In the genomic region with DNA sequence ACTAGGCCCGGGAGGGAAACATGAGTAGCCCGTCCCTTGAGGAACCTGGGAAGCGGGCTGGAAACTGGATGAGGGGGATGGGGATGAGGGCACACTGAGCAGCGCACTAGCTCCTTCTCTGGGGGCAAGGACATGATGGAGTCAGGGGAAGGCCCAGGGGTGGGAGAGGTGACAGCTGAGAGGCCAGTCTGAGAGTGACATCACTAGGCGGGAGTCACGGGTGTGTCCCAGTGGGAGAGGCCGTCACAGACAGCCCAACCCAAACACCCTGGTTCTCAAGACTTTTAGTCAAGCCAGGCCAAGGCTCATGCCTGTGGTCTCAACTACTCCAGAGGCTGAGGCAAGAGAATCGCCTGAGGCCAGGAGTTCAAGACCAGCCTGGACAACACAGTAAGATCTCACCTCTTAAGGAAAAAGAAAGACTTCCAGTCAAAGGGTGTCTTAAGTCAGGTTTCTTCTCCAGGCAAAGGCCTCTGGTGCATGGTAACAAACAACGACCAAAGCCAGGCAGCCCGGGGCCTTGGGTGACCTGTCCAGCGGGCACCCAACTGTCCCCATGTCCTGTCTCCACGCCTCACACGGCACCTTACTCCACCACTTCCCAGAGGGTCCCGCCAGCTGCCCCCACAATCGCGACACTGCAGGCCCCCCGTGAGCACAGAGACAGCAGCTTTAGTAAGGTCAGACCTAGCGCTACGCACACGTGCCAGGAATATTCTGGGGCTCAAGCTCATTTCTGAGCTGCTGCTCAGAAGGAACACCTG, we compare ENCODE assay signal across 32 cellular contexts. TPM values are rescaled to one million over a fixed set of nuclear protein-coding genes. Genes with fewer than 3 reads are reported as not detected.
DNase-seq lines count a peak whose midpoint lies in the region; TF ChIP-seq lines count a peak whose summit lies in the region.
"Had no signal": no experiment of that assay in that cellular context is flagged by ENCODE, and none has a peak within 500 bp of the region (broad histone marks: within the 10 kb centered on the region; RNA-seq: fewer than 3 reads in every experiment).

No MANE protein-coding gene starts in this region.

- peak overlapping the region; percentile 14 for H3K9ac ChIP-seq in NT2/D1 (ENCODE audit: insufficient read length, low read depth)
- H3K9ac ChIP-seq: SK-N-SH had no signal

- no TSS peak for BruUV-seq in Caco-2 (replicated peaks; lab: Mats Ljungman, UMichigan)

- no peaks in the 10 kb centered on the region for H3K4me1 Mint-ChIP-seq in Caco-2 (ENCODE audit: low read depth, unreplicated experiment)
- H3K4me1 Mint-ChIP-seq in activated T-helper 1 cell treated with anti-CD3 and anti-CD28 coated beads, Interleukin-12 subunit alpha, Interleukin-12 subunit beta, Interleukin-2, Interleukin-4 antibody, amounts not matched to agents 30 ng/mL and 10 ng/mL and 1 ng/mL, durations not matched to agents 14 hours and 24 hours and 36 hours (ENCODE audit: low read depth): peaks cover 4% of the 10 kb centered on the region
- H3K4me1 Mint-ChIP-seq: naive thymus-derived CD8-positive, alpha-beta T cell had no signal

- peaks cover 36% of the 10 kb centered on the region for H3K4me1 ChIP-seq in NT2/D1 (ENCODE audit: insufficient read depth, insufficient read length)
- 0 out of 2 replicates have a peak, but pooled peaks cover 3% of the 10 kb centered on the region for H3K4me1 ChIP-seq in Caco-2
- H3K4me1 ChIP-seq: body of pancreas, uterus had no signal

- DNase-seq in AG20443 (ENCODE audit: low spot score) (peak; percentile 48), NT2/D1 (ENCODE audit: low read depth, low spot score) (no peak), fibroblast of peridontal ligament (ENCODE audit: extremely low read depth) (peak; percentile 7), myocyte (ENCODE audit: low read depth) (peak; percentile 19), Caco-2 (no peak), glomerular visceral epithelial cell (ENCODE audit: extremely low spot score) (no peak)
- DNase-seq in activated T-helper 1 cell treated with anti-CD3 and anti-CD28 coated beads, Interleukin-12 subunit alpha, Interleukin-12 subunit beta, Interleukin-2, Interleukin-4 antibody, amounts not matched to agents 30 ng/mL and 10 ng/mL and 1 ng/mL, durations not matched to agents 14 hours and 24 hours and 36 hours (ENCODE audit: low spot score): no peak
- DNase-seq in activated effector memory CD4-positive, alpha-beta T cell treated with anti-CD3 and anti-CD28 coated beads, Interleukin-2, amount 50 U/mL, for 16 hours: no peak
- DNase-seq: activated B cell treated with CpG ODN at 0.5 μM for 24 hours; activated CD4-positive, alpha-beta T cell treated with anti-CD3 and anti-CD28 coated beads, Interleukin-2, amount 50 U/mL, for 1 hour; activated gamma-delta T cell treated with Interleukin-2 at 50 U/mL for 16 hours; activated T-cell treated with anti-CD3 and anti-CD28 coated beads, Interleukin-2, amount 50 U/mL, for 1 hour; AML-193; body of pancreas; CD4-positive, CD25-positive, alpha-beta regulatory T cell; DMS79 treated with DMSO at 0.1 percent for 48 hours; GF-D8; islet precursor cell; left ventricle myocardium superior; midbrain; naive thymus-derived CD8-positive, alpha-beta T cell; NCI-H2029; NCI-H524; NK-92 treated with Interleukin-12 subunit alpha and Interleukin-12 subunit beta, amount 100 ng/mL, for 24 hours; PC-9; retina; SK-N-SH; small intestine; uterus had no signal

- intact Hi-C loops in Caco-2 (cut with micrococcal nuclease; ENCODE audit: unreplicated experiment): no loop called here
- intact Hi-C loops in activated T-helper 1 cell treated with anti-CD3 and anti-CD28 coated beads, Interleukin-12 subunit alpha, Interleukin-12 subunit beta, Interleukin-2, Interleukin-4 antibody, amounts not matched to agents 30 ng/mL and 10 ng/mL and 1 ng/mL, durations not matched to agents 14 hours and 24 hours and 36 hours (cut with micrococcal nuclease): no loop called here

- CTCF ChIA-PET in Caco-2 (lab: Charles Lee): no interaction called here

- no peak for TF ChIP-seq CTCF in Caco-2 (IDR thresholded peaks at IDR 0.05; ENCODE audit: insufficient read depth in 1 of 2, low read depth in 1 of 2, low read length in 1 of 2, severe bottlenecking in 1 of 2, unreplicated experiment in 1 of 2)

- H3K27me3 Mint-ChIP-seq in Caco-2 (ENCODE audit: insufficient read depth, unreplicated experiment): no peaks in the 10 kb centered on the region
- no peaks in the 10 kb centered on the region for H3K27me3 Mint-ChIP-seq in activated T-helper 1 cell treated with anti-CD3 and anti-CD28 coated beads, Interleukin-12 subunit alpha, Interleukin-12 subunit beta, Interleukin-2, Interleukin-4 antibody, amounts not matched to agents 30 ng/mL and 10 ng/mL and 1 ng/mL, durations not matched to agents 14 hours and 24 hours and 36 hours (ENCODE audit: insufficient read depth)
- H3K27me3 Mint-ChIP-seq: activated B cell treated with CpG ODN at 0.5 μM for 24 hours; CD4-positive, CD25-positive, alpha-beta regulatory T cell; dendritic cell treated with granulocyte-macrophage colony-stimulating factor and Interleukin-4, amounts not matched to agents 40 ng/mL and 50 ng/mL, for 4 days; naive thymus-derived CD8-positive, alpha-beta T cell; stimulated activated naive CD8-positive, alpha-beta T cell treated with anti-CD3 and anti-CD28 coated beads, Interleukin-15, Interleukin-2, amounts not matched to agents 100 ng/mL and 50 ng/mL, for 24 hours had no signal

- no peak overlapping the region for H3K4me3 Mint-ChIP-seq in Caco-2 (ENCODE audit: unreplicated experiment)
- H3K4me3 Mint-ChIP-seq in activated T-helper 1 cell treated with anti-CD3 and anti-CD28 coated beads, Interleukin-12 subunit alpha, Interleukin-12 subunit beta, Interleukin-2, Interleukin-4 antibody, amounts not matched to agents 30 ng/mL and 10 ng/mL and 1 ng/mL, durations not matched to agents 14 hours and 24 hours and 36 hours: no peak overlapping the region
- H3K4me3 Mint-ChIP-seq: activated B cell treated with CpG ODN at 0.5 μM for 24 hours; CD4-positive, CD25-positive, alpha-beta regulatory T cell; dendritic cell treated with granulocyte-macrophage colony-stimulating factor and Interleukin-4, amounts not matched to agents 40 ng/mL and 50 ng/mL, for 4 days; naive thymus-derived CD8-positive, alpha-beta T cell; stimulated activated naive CD8-positive, alpha-beta T cell treated with anti-CD3 and anti-CD28 coated beads, Interleukin-15, Interleukin-2, amounts not matched to agents 100 ng/mL and 50 ng/mL, for 24 hours had no signal

- POLR2A ChIA-PET in Caco-2 (lab: Charles Lee): no interaction called here

- H3K36me3 Mint-ChIP-seq in Caco-2 (ENCODE audit: insufficient read depth, unreplicated experiment): peaks cover 78% of the 10 kb centered on the region
- H3K36me3 Mint-ChIP-seq in activated T-helper 1 cell treated with anti-CD3 and anti-CD28 coated beads, Interleukin-12 subunit alpha, Interleukin-12 subunit beta, Interleukin-2, Interleukin-4 antibody, amounts not matched to agents 30 ng/mL and 10 ng/mL and 1 ng/mL, durations not matched to agents 14 hours and 24 hours and 36 hours (ENCODE audit: low read depth): peaks cover 21% of the 10 kb centered on the region

- no peak overlapping the region for H3K4me3 ChIP-seq in NT2/D1 (ENCODE audit: insufficient read length, low read depth)
- H3K4me3 ChIP-seq in Caco-2 (ENCODE audit: low read depth, low read length): no peak overlapping the region
- H3K4me3 ChIP-seq: body of pancreas, PC-9, uterus had no signal

- no peaks in the 10 kb centered on the region for H3K27me3 ChIP-seq in NT2/D1 (ENCODE audit: insufficient read depth, insufficient read length)
- no peaks in the 10 kb centered on the region for H3K27me3 ChIP-seq in Caco-2 (replicated peaks; ENCODE audit: control insufficient read depth, insufficient read depth, low read length)
- H3K27me3 ChIP-seq: body of pancreas, uterus had no signal

- H3K36me3 ChIP-seq in NT2/D1 (ENCODE audit: insufficient read depth, insufficient read length, low read length) (peaks cover 88% of the 10 kb centered on the region), Caco-2 (ENCODE audit: control insufficient read depth, insufficient read depth, low read length) (peaks cover 1% of the 10 kb centered on the region; the same call in 1 of the 2 replicates)
- H3K36me3 ChIP-seq: uterus had no signal

- H3K9me3 ChIP-seq in NT2/D1 (ENCODE audit: insufficient read depth, low read length) (no peaks in the 10 kb centered on the region), Caco-2 (no peaks in the 10 kb centered on the region)
- H3K9me3 ChIP-seq: body of pancreas, SK-N-SH, uterus had no signal

- no peaks in the 10 kb centered on the region for H3K9me3 Mint-ChIP-seq in Caco-2 (ENCODE audit: unreplicated experiment)
- H3K9me3 Mint-ChIP-seq in activated T-helper 1 cell treated with anti-CD3 and anti-CD28 coated beads, Interleukin-12 subunit alpha, Interleukin-12 subunit beta, Interleukin-2, Interleukin-4 antibody, amounts not matched to agents 30 ng/mL and 10 ng/mL and 1 ng/mL, durations not matched to agents 14 hours and 24 hours and 36 hours: no peaks in the 10 kb centered on the region
- H3K9me3 Mint-ChIP-seq: activated B cell treated with CpG ODN at 0.5 μM for 24 hours; CD4-positive, CD25-positive, alpha-beta regulatory T cell; dendritic cell treated with granulocyte-macrophage colony-stimulating factor and Interleukin-4, amounts not matched to agents 40 ng/mL and 50 ng/mL, for 4 days; naive thymus-derived CD8-positive, alpha-beta T cell; stimulated activated naive CD8-positive, alpha-beta T cell treated with anti-CD3 and anti-CD28 coated beads, Interleukin-15, Interleukin-2, amounts not matched to agents 100 ng/mL and 50 ng/mL, for 24 hours had no signal

- H3K27ac Mint-ChIP-seq in Caco-2 (ENCODE audit: unreplicated experiment): no peak overlapping the region
- H3K27ac Mint-ChIP-seq in activated T-helper 1 cell treated with anti-CD3 and anti-CD28 coated beads, Interleukin-12 subunit alpha, Interleukin-12 subunit beta, Interleukin-2, Interleukin-4 antibody, amounts not matched to agents 30 ng/mL and 10 ng/mL and 1 ng/mL, durations not matched to agents 14 hours and 24 hours and 36 hours: no peak overlapping the region
- H3K27ac Mint-ChIP-seq: activated B cell treated with CpG ODN at 0.5 μM for 24 hours; dendritic cell treated with granulocyte-macrophage colony-stimulating factor and Interleukin-4, amounts not matched to agents 40 ng/mL and 50 ng/mL, for 4 days; stimulated activated naive CD8-positive, alpha-beta T cell treated with anti-CD3 and anti-CD28 coated beads, Interleukin-15, Interleukin-2, amounts not matched to agents 100 ng/mL and 50 ng/mL, for 24 hours had no signal

RNA-seq across cellular contexts. Expression of a gene that starts 25.5 kb away (rescaled TPM):
- total RNA-seq in myocyte (72.6 and 88.3 TPM in 2 replicates), Caco-2 (2022) (129 and 146 TPM in 2 replicates)
- polyA plus RNA-seq in myocyte (2012): 52.4 TPM
- 114 and 120 TPM in 2 replicates for total RNA-seq in activated T-helper 1 cell treated with anti-CD3 and anti-CD28 coated beads, Interleukin-12 subunit alpha, Interleukin-12 subunit beta, Interleukin-2, Interleukin-4 antibody, amounts not matched to agents 30 ng/mL and 10 ng/mL and 1 ng/mL, durations not matched to agents 14 hours and 24 hours and 36 hours

RNA-seq across cellular contexts. Expression of a gene that starts 36.5 kb away (rescaled TPM):
- total RNA-seq in myocyte (34.8 and 43.7 TPM in 2 replicates), Caco-2 (2022) (117 and 118 TPM in 2 replicates)
- polyA plus RNA-seq in myocyte (2012): 57.3 TPM
- 182 and 186 TPM in 2 replicates for total RNA-seq in activated T-helper 1 cell treated with anti-CD3 and anti-CD28 coated beads, Interleukin-12 subunit alpha, Interleukin-12 subunit beta, Interleukin-2, Interleukin-4 antibody, amounts not matched to agents 30 ng/mL and 10 ng/mL and 1 ng/mL, durations not matched to agents 14 hours and 24 hours and 36 hours

RNA-seq across cellular contexts. Expression of a gene that starts 43.0 kb away (rescaled TPM):
- 5.0 and 7.5 TPM in 2 replicates for total RNA-seq in myocyte
- 20.0 TPM for polyA plus RNA-seq in myocyte (2012)
- total RNA-seq in Caco-2 (2022): 7.4 and 9.1 TPM in 2 replicates
- 1.9 and 2.6 TPM in 2 replicates for total RNA-seq in activated T-helper 1 cell treated with anti-CD3 and anti-CD28 coated beads, Interleukin-12 subunit alpha, Interleukin-12 subunit beta, Interleukin-2, Interleukin-4 antibody, amounts not matched to agents 30 ng/mL and 10 ng/mL and 1 ng/mL, durations not matched to agents 14 hours and 24 hours and 36 hours
- total RNA-seq: activated B cell treated with CpG ODN at 0.5 μM for 24 hours; CD4-positive, CD25-positive, alpha-beta regulatory T cell; naive thymus-derived CD8-positive, alpha-beta T cell; T-helper 1 cell treated with Interleukin-12 subunit alpha and Interleukin-12 subunit beta and Interleukin-4 antibody, amounts not matched to agents 30 ng/mL and 1 ng/mL, for 36 hours had no signal
- polyA plus RNA-seq: CD4-positive, CD25-positive, alpha-beta regulatory T cell; naive thymus-derived CD8-positive, alpha-beta T cell had no signal

RNA-seq across cellular contexts. Expression of a gene that starts 48.8 kb away (rescaled TPM):
- 21.5 and 27.5 TPM in 2 replicates for total RNA-seq in myocyte
- polyA plus RNA-seq in myocyte (2012): 17.3 TPM
- 8.8 and 10.4 TPM in 2 replicates for total RNA-seq in Caco-2 (2022)
- total RNA-seq in activated T-helper 1 cell treated with anti-CD3 and anti-CD28 coated beads, Interleukin-12 subunit alpha, Interleukin-12 subunit beta, Interleukin-2, Interleukin-4 antibody, amounts not matched to agents 30 ng/mL and 10 ng/mL and 1 ng/mL, durations not matched to agents 14 hours and 24 hours and 36 hours: 21.3 and 22.4 TPM in 2 replicates

RNA-seq across cellular contexts. Expression of a gene that starts 54.3 kb away (rescaled TPM):
- total RNA-seq in myocyte (0.21 and 4.2 TPM in 2 replicates), Caco-2 (2022) (9.8 and 10.8 TPM in 2 replicates)
- polyA plus RNA-seq in myocyte (2012): 0.98 TPM
- total RNA-seq in activated T-helper 1 cell treated with anti-CD3 and anti-CD28 coated beads, Interleukin-12 subunit alpha, Interleukin-12 subunit beta, Interleukin-2, Interleukin-4 antibody, amounts not matched to agents 30 ng/mL and 10 ng/mL and 1 ng/mL, durations not matched to agents 14 hours and 24 hours and 36 hours: 6.9 and 7.5 TPM in 2 replicates
- total RNA-seq: activated B cell treated with CpG ODN at 0.5 μM for 24 hours had no signal
- polyA plus RNA-seq: CD4-positive, CD25-positive, alpha-beta regulatory T cell had no signal

Comparison
In these comparisons a context has a peak if more than half of its experiments do, and no peak if none do; other contexts are left out.
1. DNase-seq: peak in AG20443 (single experiment), fibroblast of peridontal ligament (single experiment) and myocyte (single experiment); none in NT2/D1 (single experiment), Caco-2 (0 of 2), activated T-helper 1 cell treated with anti-CD3 and anti-CD28 coated beads, Interleukin-12 subunit alpha, Interleukin-12 subunit beta, Interleukin-2, Interleukin-4 antibody, amounts not matched to agents 30 ng/mL and 10 ng/mL and 1 ng/mL, durations not matched to agents 14 hours and 24 hours and 36 hours (single experiment), activated effector memory CD4-positive, alpha-beta T cell treated with anti-CD3 and anti-CD28 coated beads, Interleukin-2, amount 50 U/mL, for 16 hours (single experiment) and glomerular visceral epithelial cell (single experiment).